In genomic region chr19:4811328-4812131, GRCh38 we compare ENCODE assay signal across 8 cellular contexts. TPM values are rescaled to one million over a fixed set of nuclear protein-coding genes. Genes with fewer than 3 reads are reported as not detected.
A peak's percentile ranks its signal among the peaks of the same experiment; 100 is the strongest.
DNase-seq lines count a peak whose midpoint lies in the region; ATAC-seq, FAIRE-seq and TF ChIP-seq lines count a peak whose summit lies in the region.

No MANE protein-coding gene starts in this region.

- H3K27ac ChIP-seq in esophagus squamous epithelium: peak overlapping the region; percentile 52 to 93 (median 93)

- intact Hi-C loops in esophagus squamous epithelium (cut with DNase I): loop anchor here (5.0 kb wide), 2 partner anchors 106 to 221 kb away; no protein-coding TSS in a partner anchor

- H3K27me3 Mint-ChIP-seq in nephron progenitor cell (ENCODE audit: low read depth, poor library complexity): peaks cover 18% of the 10 kb centered on the region
- no peaks in the 10 kb centered on the region for H3K27me3 Mint-ChIP-seq in stimulated activated naive CD8-positive, alpha-beta T cell treated with anti-CD3 and anti-CD28 coated beads, Interleukin-15, amount 100 ng/mL, for 72 hours

- WGBS in esophagus squamous epithelium, 2 donors: 59 to 65% methylated on average over 11 to 12 of the region's 12 CpGs

- no peak for FAIRE-seq in H54 (lab: Jason Lieb, UNC)

- H3K27me3 ChIP-seq in BE2C (no peaks in the 10 kb centered on the region), esophagus squamous epithelium (no peaks in the 10 kb centered on the region)

- H3K9me3 ChIP-seq in BE2C (peaks cover 3% of the 10 kb centered on the region; the same call in 1 of the 2 replicates), esophagus squamous epithelium (no peaks in the 10 kb centered on the region)

- no peaks in the 10 kb centered on the region for H3K4me1 ChIP-seq in BE2C
- peaks cover 19 to 54% (median 22%) of the 10 kb centered on the region in 3 donors for H3K4me1 ChIP-seq in esophagus squamous epithelium

- no peak overlapping the region for H3K4me3 ChIP-seq in BE2C (ENCODE audit: low read depth, low read length)
- H3K4me3 ChIP-seq in esophagus squamous epithelium: no peak overlapping the region

- peaks cover 6% of the 10 kb centered on the region for H3K4me1 Mint-ChIP-seq in nephron progenitor cell
- peaks cover 29% of the 10 kb centered on the region for H3K4me1 Mint-ChIP-seq in stimulated activated naive CD8-positive, alpha-beta T cell treated with anti-CD3 and anti-CD28 coated beads, Interleukin-15, amount 100 ng/mL, for 72 hours

- TF ChIP-seq CTCF in BE2C (IDR thresholded peaks at IDR 0.05; ENCODE audit: low read depth, low read length) (peak; percentile 85), esophagus squamous epithelium (IDR thresholded peaks at IDR 0.05) (peak; percentile 80 to 92 (median 88)), nephron progenitor cell (IDR thresholded peaks at IDR 0.05) (peak; percentile 72)

- no peak overlapping the region for H3K4me3 Mint-ChIP-seq in nephron progenitor cell
- no peak overlapping the region for H3K4me3 Mint-ChIP-seq in stimulated activated naive CD8-positive, alpha-beta T cell treated with anti-CD3 and anti-CD28 coated beads, Interleukin-15, amount 100 ng/mL, for 72 hours

- H3K36me3 ChIP-seq in BE2C (peaks cover 7% of the 10 kb centered on the region; the same call in 1 of the 2 replicates), esophagus squamous epithelium (peaks cover 0 to 7% (median 0%) of the 10 kb centered on the region in 3 donors)

- peaks cover 4% of the 10 kb centered on the region for H3K36me3 Mint-ChIP-seq in nephron progenitor cell (ENCODE audit: low read depth)

- peak; percentile 89 for DNase-seq in BE2C
- DNase-seq in H54 (ENCODE audit: insufficient read length, low spot score): peak; percentile 53
- peak; percentile 8 for DNase-seq in OCI-M2 (lab: John Stamatoyannopoulos, UW; ENCODE audit: unreplicated experiment)
- peak; percentile 91 for DNase-seq in activated T-cell treated with anti-CD3 and anti-CD28 coated beads, Interleukin-2, amount 50 U/mL, for 1 hour
- DNase-seq in esophagus squamous epithelium (lab: John Stamatoyannopoulos, UW): no peak
- DNase-seq in nephron progenitor cell: peak; percentile 92
- DNase-seq in stimulated activated naive CD8-positive, alpha-beta T cell treated with anti-CD3 and anti-CD28 coated beads, Interleukin-15, amount 100 ng/mL, for 72 hours: peak; percentile 87 to 90

- H3K9me3 Mint-ChIP-seq in nephron progenitor cell: peaks cover 10% of the 10 kb centered on the region
- H3K9me3 Mint-ChIP-seq in stimulated activated naive CD8-positive, alpha-beta T cell treated with anti-CD3 and anti-CD28 coated beads, Interleukin-15, amount 100 ng/mL, for 72 hours: peaks cover 8% of the 10 kb centered on the region in 2 donors

- H3K27ac Mint-ChIP-seq in nephron progenitor cell: no peak overlapping the region
- H3K27ac Mint-ChIP-seq in stimulated activated naive CD8-positive, alpha-beta T cell treated with anti-CD3 and anti-CD28 coated beads, Interleukin-15, amount 100 ng/mL, for 72 hours: peak overlapping the region in 1 of 2 donors; percentile 54

- TF ChIP-seq POLR2A in H54 (IDR thresholded peaks at IDR 0.05; ENCODE audit: low read depth, low read length) (no peak), esophagus squamous epithelium (IDR thresholded peaks at IDR 0.05) (no peak)

- ATAC-seq in stimulated activated naive CD8-positive, alpha-beta T cell treated with anti-CD3 and anti-CD28 coated beads, Interleukin-15, amount 100 ng/mL, for 72 hours: peak; percentile 86
- no peak for ATAC-seq in HG03565 (IDR thresholded peaks at IDR 0.05; ENCODE audit: unreplicated experiment)

RNA-seq across cellular contexts. Expression of gene TICAM1, which starts 20.0 kb away (rescaled TPM):
- polyA plus RNA-seq in BE2C (2012; ENCODE audit: insufficient read depth, insufficient read length, low read depth): 11.3 TPM
- total RNA-seq in esophagus squamous epithelium: 10 to 100 TPM in 3 of 4 donors, 1 to 10 TPM in 1; 9.6 to 28.7 (median 16.8) TPM

RNA-seq across cellular contexts. Expression of gene FEM1A, which starts 20.0 kb away (rescaled TPM):
- 16.3 TPM for polyA plus RNA-seq in BE2C (2012; ENCODE audit: insufficient read depth, insufficient read length, low read depth)
- 10 to 100 TPM; 16.8 to 22.7 (median 18.4) TPM for total RNA-seq in esophagus squamous epithelium

RNA-seq across cellular contexts. Expression of gene PLIN3, which starts 55.9 kb away (rescaled TPM):
- 9.2 TPM for polyA plus RNA-seq in BE2C (2012; ENCODE audit: insufficient read depth, insufficient read length, low read depth)
- 100 to 1,000 TPM in 3 of 4 donors, 10 to 100 TPM in 1; 67.3 to 173 (median 147) TPM for total RNA-seq in esophagus squamous epithelium
